16 cellular contexts compared by ENCODE assay signal in genomic region chr1:10897981-10898728, GRCh38.
DNase-seq lines count a peak whose midpoint lies in the region; ATAC-seq and TF ChIP-seq lines count a peak whose summit lies in the region.
"Had no signal": no experiment of that assay in that cellular context is flagged by ENCODE, and none has a peak within 500 bp of the region (broad histone marks: within the 10 kb centered on the region; RNA-seq: fewer than 3 reads in every experiment).

No MANE protein-coding gene starts in this region.

- ATAC-seq in HG03457 (IDR thresholded peaks at IDR 0.05; ENCODE audit: unreplicated experiment) = no peak
- ATAC-seq: right cardiac atrium had no signal

- H3K9me3 ChIP-seq in neural progenitor cell (ENCODE audit: low read depth) (no peaks in the 10 kb centered on the region), vagina (no peaks in the 10 kb centered on the region)
- H3K9me3 ChIP-seq: testis had no signal

- H3K79me2 ChIP-seq in neural progenitor cell (ENCODE audit: low read depth) = no peaks in the 10 kb centered on the region

- H3K4me3 ChIP-seq in NB4 (ENCODE audit: low read depth, low read length) (no peak overlapping the region), neural progenitor cell (no peak overlapping the region), foreskin fibroblast (ENCODE audit: low read depth in 1 of 2, low read length in 2 of 2) (no peak overlapping the region), vagina (no peak overlapping the region)
- H3K4me3 ChIP-seq: testis had no signal

- no peak overlapping the region for H3K9ac ChIP-seq in neural progenitor cell

- intact Hi-C loops in vagina (cut with DNase I) = no loop called here

- no peak for TF ChIP-seq CTCF in NB4 (IDR thresholded peaks at IDR 0.05; ENCODE audit: low read depth, low read length)
- TF ChIP-seq CTCF in chondrocyte (IDR thresholded peaks at IDR 0.05) = no peak
- no peak for TF ChIP-seq CTCF in neural progenitor cell (IDR thresholded peaks at IDR 0.05)
- no peak for TF ChIP-seq CTCF in foreskin fibroblast (IDR thresholded peaks at IDR 0.05; ENCODE audit: low read depth, low read length)
- no peak for TF ChIP-seq CTCF in vagina (IDR thresholded peaks at IDR 0.05)

- H3K27me3 Mint-ChIP-seq in chondrocyte (ENCODE audit: low read depth) (no peaks in the 10 kb centered on the region), neural progenitor cell (ENCODE audit: insufficient read depth, low read depth) (peaks cover 7% of the 10 kb centered on the region)

- H3K4me1 Mint-ChIP-seq in chondrocyte (ENCODE audit: low read depth) = peaks cover 4% of the 10 kb centered on the region
- peaks cover 31% of the 10 kb centered on the region for H3K4me1 Mint-ChIP-seq in neural progenitor cell
- H3K4me1 Mint-ChIP-seq: CD8-positive, alpha-beta memory T cell had no signal

- H3K9me3 Mint-ChIP-seq in chondrocyte (ENCODE audit: low read depth) (no peaks in the 10 kb centered on the region), neural progenitor cell (no peaks in the 10 kb centered on the region)
- H3K9me3 Mint-ChIP-seq: CD8-positive, alpha-beta memory T cell had no signal

- H3K36me3 ChIP-seq in neural progenitor cell = no peaks in the 10 kb centered on the region
- no peaks in the 10 kb centered on the region for H3K36me3 ChIP-seq in vagina

- TF ChIP-seq POLR2A in NB4 (IDR thresholded peaks at IDR 0.05; ENCODE audit: extremely low read depth, insufficient read length) = no peak
- no peak for TF ChIP-seq POLR2A in vagina (IDR thresholded peaks at IDR 0.05)

- H3K27me3 ChIP-seq in neural progenitor cell (no peaks in the 10 kb centered on the region), vagina (no peaks in the 10 kb centered on the region)
- H3K27me3 ChIP-seq: testis had no signal

- H3K27ac Mint-ChIP-seq in chondrocyte (ENCODE audit: unreplicated experiment) (no peak overlapping the region), neural progenitor cell (peak overlapping the region; percentile 50)

- DNase-seq in ELR (ENCODE audit: low read depth) = peak; percentile 52
- peak; percentile 97 for DNase-seq in NB4 (ENCODE audit: low read depth)
- DNase-seq in chondrocyte (ENCODE audit: low spot score) = peak; percentile 67
- no peak for DNase-seq in neural progenitor cell (ENCODE audit: low spot score)
- no peak for DNase-seq in foreskin fibroblast
- DNase-seq in vagina (ENCODE audit: extremely low spot score in 2 of 2) = no peak
- DNase-seq: activated effector memory CD4-positive, alpha-beta T cell treated with anti-CD3 and anti-CD28 coated beads, Interleukin-2, amount 50 U/mL, for 16 hours; CD8-positive, alpha-beta memory T cell; central memory CD4-positive, alpha-beta T cell; HCEC 1CT; NCI-H1930; NK-92 treated with Interleukin-12 subunit alpha and Interleukin-12 subunit beta, amount 100 ng/mL, for 24 hours; T-helper 2 cell; testis had no signal

- no peaks in the 10 kb centered on the region for H3K36me3 Mint-ChIP-seq in chondrocyte (ENCODE audit: low read depth)
- H3K36me3 Mint-ChIP-seq in neural progenitor cell = no peaks in the 10 kb centered on the region
- H3K36me3 Mint-ChIP-seq: CD8-positive, alpha-beta memory T cell had no signal

- H3K4me1 ChIP-seq in neural progenitor cell (peaks cover 22% of the 10 kb centered on the region), vagina (peaks cover 6% of the 10 kb centered on the region)
- H3K4me1 ChIP-seq: testis had no signal

- H3F3A ChIP-seq in neural progenitor cell (ENCODE audit: low read depth) = no peaks in the 10 kb centered on the region

- H2AFZ ChIP-seq in neural progenitor cell (replicated peaks) = peak overlapping the region; percentile 34

- H3K4me3 Mint-ChIP-seq in chondrocyte (ENCODE audit: unreplicated experiment) = no peak overlapping the region
- H3K4me3 Mint-ChIP-seq in neural progenitor cell = no peak overlapping the region

- H4K20me1 ChIP-seq in neural progenitor cell (ENCODE audit: low read depth) = no peaks in the 10 kb centered on the region

- H3K27ac ChIP-seq in neural progenitor cell (no peak overlapping the region), vagina (no peak overlapping the region)
- H3K27ac ChIP-seq: testis had no signal

- H3K4me2 ChIP-seq in neural progenitor cell = no peak overlapping the region

Comparison
In these comparisons a context has a peak if more than half of its experiments do, and no peak if none do; other contexts are left out.
1. DNase-seq: peak in ELR (single experiment), NB4 (single experiment) and chondrocyte (single experiment); none in neural progenitor cell (single experiment), foreskin fibroblast (0 of 2) and vagina (0 of 2).